11 cellular contexts compared by ENCODE assay signal in genomic region chr22:46732041-46732379, GRCh38. TPM values are rescaled to one million over a fixed set of nuclear protein-coding genes. Genes with fewer than 3 reads are reported as not detected.
DNase-seq lines count a peak whose midpoint lies in the region; ATAC-seq and TF ChIP-seq lines count a peak whose summit lies in the region.
"Had no signal": no experiment of that assay in that cellular context is flagged by ENCODE, and none has a peak within 500 bp of the region (broad histone marks: within the 10 kb centered on the region; RNA-seq: fewer than 3 reads in every experiment).

No MANE protein-coding gene starts in this region.

- H3K4me1 ChIP-seq in lung (ENCODE audit: control insufficient read depth in 2 of 2, insufficient read depth in 2 of 2, low read length in 2 of 2) (peaks cover 18 to 28% of the 10 kb centered on the region in 2 donors), thyroid gland (peaks cover 64 to 78% of the 10 kb centered on the region in 2 donors)

- no peaks in the 10 kb centered on the region for H3K9me3 Mint-ChIP-seq in activated naive CD4-positive, alpha-beta T cell treated with anti-CD3 and anti-CD28 coated beads for 36 hours
- no peaks in the 10 kb centered on the region for H3K9me3 Mint-ChIP-seq in central memory CD8-positive, alpha-beta T cell

- peaks cover 9% of the 10 kb centered on the region for H3K36me3 Mint-ChIP-seq in activated naive CD4-positive, alpha-beta T cell treated with anti-CD3 and anti-CD28 coated beads for 36 hours (ENCODE audit: low read depth)
- peaks cover 41% of the 10 kb centered on the region for H3K36me3 Mint-ChIP-seq in central memory CD8-positive, alpha-beta T cell (ENCODE audit: insufficient read depth)

- H3K27me3 ChIP-seq in lung (ENCODE audit: control insufficient read depth, insufficient read depth) (no peaks in the 10 kb centered on the region), thyroid gland (no peaks in the 10 kb centered on the region)
- H3K27me3 ChIP-seq: dorsolateral prefrontal cortex, spleen had no signal

- no peak overlapping the region for H3K4me3 ChIP-seq in lung
- no peak overlapping the region for H3K4me3 ChIP-seq in thyroid gland (replicated peaks in 1 of 3)
- H3K4me3 ChIP-seq: dorsolateral prefrontal cortex, spleen had no signal

- no peak for ATAC-seq in central memory CD8-positive, alpha-beta T cell (replicated peaks; ENCODE audit: extremely low read depth, poor library complexity, severe bottlenecking)
- ATAC-seq in lung (ENCODE audit: insufficient read depth, low FRiP score) (no peak), GM18861 (IDR thresholded peaks at IDR 0.05; ENCODE audit: unreplicated experiment) (no peak)

- TF ChIP-seq CTCF in lung (IDR thresholded peaks at IDR 0.05; ENCODE audit: control extremely low read depth, extremely low read depth) (no peak), thyroid gland (IDR thresholded peaks at IDR 0.05) (no peak)

- H3K4me1 Mint-ChIP-seq in activated naive CD4-positive, alpha-beta T cell treated with anti-CD3 and anti-CD28 coated beads for 36 hours (ENCODE audit: low read depth) = peaks cover 64% of the 10 kb centered on the region
- H3K4me1 Mint-ChIP-seq in central memory CD8-positive, alpha-beta T cell = peaks cover 64% of the 10 kb centered on the region

- 93 to 94% methylated on average over 14 of the region's 14 CpGs for WGBS in lung, 2 donors
- WGBS in thyroid gland, 2 donors = 72 to 79% methylated on average over 14 of the region's 14 CpGs

- no peaks in the 10 kb centered on the region for H3K9me3 ChIP-seq in lung (ENCODE audit: control insufficient read depth in 2 of 2, insufficient read depth in 1 of 2, low read length in 1 of 2)
- H3K9me3 ChIP-seq in thyroid gland = no peaks in the 10 kb centered on the region
- H3K9me3 ChIP-seq: spleen had no signal

- no peak overlapping the region for H3K4me3 Mint-ChIP-seq in activated naive CD4-positive, alpha-beta T cell treated with anti-CD3 and anti-CD28 coated beads for 36 hours
- no peak overlapping the region for H3K4me3 Mint-ChIP-seq in central memory CD8-positive, alpha-beta T cell

- H3K27me3 Mint-ChIP-seq in activated naive CD4-positive, alpha-beta T cell treated with anti-CD3 and anti-CD28 coated beads for 36 hours (ENCODE audit: low read depth) = no peaks in the 10 kb centered on the region
- no peaks in the 10 kb centered on the region for H3K27me3 Mint-ChIP-seq in central memory CD8-positive, alpha-beta T cell

- H3K27ac ChIP-seq in lung (ENCODE audit: low read depth in 1 of 2, low read length in 1 of 2) = peak overlapping the region; percentile 5 to 69
- H3K27ac ChIP-seq in thyroid gland = peak overlapping the region; percentile 77 to 90 (median 81)

- H3K27ac Mint-ChIP-seq in activated naive CD4-positive, alpha-beta T cell treated with anti-CD3 and anti-CD28 coated beads for 36 hours = peak overlapping the region; percentile 53
- peak overlapping the region; percentile 47 for H3K27ac Mint-ChIP-seq in central memory CD8-positive, alpha-beta T cell (ENCODE audit: low read depth)

- no peak for TF ChIP-seq POLR2A in thyroid gland (IDR thresholded peaks at IDR 0.05)

- CTCF ChIA-PET in activated naive CD4-positive, alpha-beta T cell treated with anti-CD3 and anti-CD28 coated beads for 36 hours (lab: Charles Lee) = no interaction called here

- intact Hi-C loops in activated naive CD4-positive, alpha-beta T cell treated with anti-CD3 and anti-CD28 coated beads for 36 hours (cut with micrococcal nuclease) = no loop called here
- intact Hi-C loops in thyroid gland (cut with DNase I) = no loop called here

- H3K36me3 ChIP-seq in lung (ENCODE audit: control insufficient read depth in 2 of 2, insufficient read depth in 2 of 2, low read length in 2 of 2) (peaks cover 0 to 10% of the 10 kb centered on the region in 2 donors), thyroid gland (no peaks in the 10 kb centered on the region)

- DNase-seq in activated naive CD4-positive, alpha-beta T cell treated with anti-CD3 and anti-CD28 coated beads for 36 hours = no peak
- no peak for DNase-seq in activated naive CD4-positive, alpha-beta T cell (lab: John Stamatoyannopoulos, UW)
- DNase-seq in central memory CD8-positive, alpha-beta T cell (ENCODE audit: low spot score in 2 of 2) = no peak
- DNase-seq in lung (ENCODE audit: low spot score) (no peak), thyroid gland (no peak), LoVo (ENCODE audit: low spot score) (no peak), cerebellum (ENCODE audit: low spot score) (no peak)
- DNase-seq: RPMI8226, spleen had no signal

RNA-seq across cellular contexts. Expression of gene CERK, which starts 6.0 kb away (rescaled TPM):
- 10 to 100 TPM; 32.6 to 34.9 TPM for total RNA-seq in activated naive CD4-positive, alpha-beta T cell treated with anti-CD3 and anti-CD28 coated beads for 36 hours
- total RNA-seq in lung (10 to 100 TPM; 31.0 to 36.2 TPM), thyroid gland (10 to 100 TPM; 74.6 to 84.7 (median 81.5) TPM), cerebellum (49.4 TPM)
- polyA plus RNA-seq in lung = 10 to 100 TPM; 12.1 to 32.4 TPM

RNA-seq across cellular contexts. Expression of gene TBC1D22A, which starts 30.4 kb away (rescaled TPM):
- total RNA-seq in activated naive CD4-positive, alpha-beta T cell treated with anti-CD3 and anti-CD28 coated beads for 36 hours = 10 to 100 TPM; 20.1 to 21.4 TPM
- total RNA-seq in lung = 10 to 100 TPM; 20.3 to 38.4 TPM
- polyA plus RNA-seq in lung = 10 to 100 TPM; 20.2 to 21.6 TPM
- 10 to 100 TPM; 26.7 to 34.6 (median 33.2) TPM for total RNA-seq in thyroid gland
- total RNA-seq in cerebellum = 8.2 TPM
